In genomic region chr18:44679912-44680270, GRCh38 we compare ENCODE assay signal across 8 cellular contexts. TPM values are rescaled to one million over a fixed set of nuclear protein-coding genes. Genes with fewer than 3 reads are reported as not detected.
DNase-seq lines count a peak whose midpoint lies in the region; TF ChIP-seq lines count a peak whose summit lies in the region.

No MANE protein-coding gene starts in this region.

- H3K36me3 ChIP-seq in A673 (ENCODE audit: insufficient read depth, low read length, poor library complexity, severe bottlenecking) = no peaks in the 10 kb centered on the region
- H3K36me3 ChIP-seq in esophagus (ENCODE audit: control insufficient read depth in 2 of 2, insufficient read depth in 2 of 2, low read length in 1 of 2) = no peaks in the 10 kb centered on the region
- no peaks in the 10 kb centered on the region for H3K36me3 ChIP-seq in muscle layer of colon (ENCODE audit: insufficient read depth, low read length)
- H3K36me3 ChIP-seq in thyroid gland = no peaks in the 10 kb centered on the region

- intact Hi-C loops in A673 (cut with micrococcal nuclease; ENCODE audit: unreplicated experiment) = loop anchor here (5.0 to 10.0 kb wide), 6 partner anchors 217 to 1055 kb away; no protein-coding TSS in a partner anchor
- intact Hi-C loops in thyroid gland (cut with DNase I) = loop anchor here (5.0 to 10.0 kb wide), 2 partner anchors 145 to 532 kb away; no protein-coding TSS in a partner anchor

- DNase-seq in A673 (ENCODE audit: low spot score) (peak; percentile 68), NCI-H1105 treated with DMSO at 0.1 percent for 48 hours (lab: John Stamatoyannopoulos, UW) (peak; percentile 64), thyroid gland (peak; percentile 59 to 65), kidney glomerular epithelial cell (lab: John Stamatoyannopoulos, UW) (no peak)
- peak; percentile 60 for DNase-seq in activated CD4-positive, alpha-beta T cell treated with anti-CD3 and anti-CD28 coated beads for 48 hours

- peaks cover 5% of the 10 kb centered on the region for H3K27me3 ChIP-seq in A673 (replicated peaks; ENCODE audit: insufficient read depth, low read depth, low read length, poor library complexity)
- H3K27me3 ChIP-seq in esophagus (ENCODE audit: control insufficient read depth in 1 of 2, insufficient read depth in 2 of 2, low read length in 2 of 2) = no peaks in the 10 kb centered on the region
- no peaks in the 10 kb centered on the region for H3K27me3 ChIP-seq in muscle layer of colon (ENCODE audit: control insufficient read depth in 1 of 2, insufficient read depth in 2 of 2, low read length in 2 of 2)
- H3K27me3 ChIP-seq in thyroid gland = no peaks in the 10 kb centered on the region

- BruUV-seq in A673 (replicated peaks; lab: Mats Ljungman, UMichigan) = no TSS peak

- no peaks in the 10 kb centered on the region for H3K9me3 ChIP-seq in A673 (ENCODE audit: low read depth, low read length, poor library complexity, severe bottlenecking)
- no peaks in the 10 kb centered on the region for H3K9me3 ChIP-seq in esophagus (ENCODE audit: control insufficient read depth in 2 of 2, insufficient read depth in 1 of 2, low read depth in 1 of 2, low read length in 1 of 2)
- H3K9me3 ChIP-seq in muscle layer of colon (ENCODE audit: low read length) = no peaks in the 10 kb centered on the region
- no peaks in the 10 kb centered on the region for H3K9me3 ChIP-seq in thyroid gland

- no peak overlapping the region for H3K9ac ChIP-seq in muscle layer of colon (ENCODE audit: low read length)

- no peak for TF ChIP-seq POLR2A in thyroid gland (IDR thresholded peaks at IDR 0.05)

- POLR2A ChIA-PET in A673 (lab: Charles Lee; ENCODE audit: low non-redundant PET) = interaction anchor here (0.7 kb wide), 1 partner anchor 148 kb away, joined by 15 read pairs; no protein-coding TSS in a partner anchor

- 0% methylated on average over 38 to 41 of the region's 41 CpGs for WGBS in esophagus, 2 donors
- 0 to 1% methylated on average over 14 to 17 of the region's 41 CpGs for WGBS in thyroid gland, 2 donors

- CTCF ChIA-PET in A673 (lab: Charles Lee) = interaction anchor here (0.7 kb wide), 1 partner anchor 150 kb away, joined by 5 read pairs; no protein-coding TSS in a partner anchor

- H3K4me1 ChIP-seq in A673 (ENCODE audit: insufficient read depth, low read length, poor library complexity, severe bottlenecking) (peaks cover 22% of the 10 kb centered on the region), esophagus (ENCODE audit: control insufficient read depth in 2 of 2, insufficient read depth in 2 of 2, low read length in 1 of 2) (peaks cover 0 to 2% of the 10 kb centered on the region in 2 donors), muscle layer of colon (ENCODE audit: insufficient read depth, low read length) (peaks cover 22% of the 10 kb centered on the region), thyroid gland (peaks cover 7 to 14% of the 10 kb centered on the region in 2 donors)

- no peak for TF ChIP-seq CTCF in A673 (conservative IDR thresholded peaks at IDR 0.05; ENCODE audit: low read depth, low read length)
- TF ChIP-seq CTCF in GM12875 (IDR thresholded peaks at IDR 0.05; ENCODE audit: borderline replicate concordance, insufficient read depth, low read depth, low read length) = no peak
- no peak for TF ChIP-seq CTCF in thyroid gland (IDR thresholded peaks at IDR 0.05)

- H3K27ac ChIP-seq in A673 (ENCODE audit: low read depth, low read length, poor library complexity, severe bottlenecking) (no peak overlapping the region), esophagus (ENCODE audit: low read depth in 2 of 2, low read length in 1 of 2) (peak overlapping the region; percentile 68 to 85), muscle layer of colon (ENCODE audit: low read depth, low read length) (peak overlapping the region; percentile 87), thyroid gland (peak overlapping the region; percentile 84 to 97 (median 85))

- peak overlapping the region; percentile 67 for H3K4me3 ChIP-seq in A673 (ENCODE audit: low read depth, low read length, poor library complexity, severe bottlenecking)
- H3K4me3 ChIP-seq in GM12875 (ENCODE audit: low read depth, low read length) = peak overlapping the region; percentile 83
- H3K4me3 ChIP-seq in esophagus (ENCODE audit: low read depth in 1 of 2, low read length in 2 of 2) = peak overlapping the region; percentile 60 to 79
- H3K4me3 ChIP-seq in muscle layer of colon (ENCODE audit: low read depth in 1 of 2, low read length in 2 of 2) = peak overlapping the region in 1 of 2 donors; percentile 82
- peak overlapping the region in 1 of 3 donors; percentile 82 for H3K4me3 ChIP-seq in thyroid gland (replicated peaks in 1 of 3)

RNA-seq across cellular contexts. Expression of gene SETBP1, which starts 0.8 kb away (rescaled TPM):
- total RNA-seq in A673 (2021) (14.0 and 16.2 TPM in 2 replicates), thyroid gland (10 to 100 TPM; 32.1 to 72.0 (median 42.0) TPM)
- polyA plus RNA-seq in esophagus = 1 to 10 TPM; 1.5 to 1.6 TPM
